Comparison of ENCODE assay signal across 9 cellular contexts in the genomic region with DNA sequence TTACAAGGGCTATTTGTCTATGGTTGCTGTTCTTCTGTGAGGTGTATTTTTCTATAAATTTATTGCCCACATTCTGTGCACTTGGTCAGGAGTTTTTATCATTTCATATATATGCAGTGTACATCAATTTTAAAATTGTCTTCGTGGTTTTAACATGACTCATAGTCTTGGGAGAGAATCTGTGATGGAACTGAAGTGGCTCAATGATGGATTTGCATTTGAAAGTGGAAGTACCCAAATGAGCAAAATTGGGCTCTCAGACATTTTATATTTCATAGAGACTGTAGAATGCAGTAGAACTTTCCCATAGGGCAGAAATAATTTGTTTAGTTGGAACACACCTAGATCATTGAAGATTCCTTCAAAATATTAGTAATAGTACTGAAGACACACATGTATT. TPM values are rescaled to one million over a fixed set of nuclear protein-coding genes. Genes with fewer than 3 reads are reported as not detected.
A peak's percentile ranks its signal among the peaks of the same experiment; 100 is the strongest.
DNase-seq lines count a peak whose midpoint lies in the region; ATAC-seq and TF ChIP-seq lines count a peak whose summit lies in the region.
"Had no signal": no experiment of that assay in that cellular context is flagged by ENCODE, and none has a peak within 500 bp of the region (broad histone marks: within the 10 kb centered on the region; RNA-seq: fewer than 3 reads in every experiment).

No MANE protein-coding gene starts in this region.

- peaks cover 15% of the 10 kb centered on the region for H4K20me1 ChIP-seq in OCI-LY3 (ENCODE audit: insufficient read depth, low read length)

- no peaks in the 10 kb centered on the region for H3K27me3 ChIP-seq in OCI-LY3 (ENCODE audit: low read depth, low read length)
- H3K27me3 ChIP-seq in foreskin keratinocyte = no peaks in the 10 kb centered on the region
- H3K27me3 ChIP-seq in gastroesophageal sphincter = no peaks in the 10 kb centered on the region
- H3K27me3 ChIP-seq: SJSA1 had no signal

- peaks cover 39% of the 10 kb centered on the region for H3K79me2 ChIP-seq in OCI-LY3 (ENCODE audit: low read length)

- H3K9me3 ChIP-seq in OCI-LY3 (ENCODE audit: insufficient read depth, low read length) (no peaks in the 10 kb centered on the region), gastroesophageal sphincter (no peaks in the 10 kb centered on the region)
- H3K9me3 ChIP-seq: SJSA1 had no signal

- no peak for TF ChIP-seq CTCF in OCI-LY3 (IDR thresholded peaks at IDR 0.05; ENCODE audit: low read depth, low read length)
- no peak for TF ChIP-seq CTCF in foreskin keratinocyte (conservative IDR thresholded peaks at IDR 0.05)
- no peak for TF ChIP-seq CTCF in gastroesophageal sphincter (IDR thresholded peaks at IDR 0.05)

- ATAC-seq in GM18519 (IDR thresholded peaks at IDR 0.05; ENCODE audit: low FRiP score, unreplicated experiment) = peak; percentile 49
- peak; percentile 45 for ATAC-seq in HG02798 (IDR thresholded peaks at IDR 0.05; ENCODE audit: poor library complexity, unreplicated experiment)
- ATAC-seq in foreskin keratinocyte = peak; percentile 8
- ATAC-seq in gastroesophageal sphincter = no peak

- H3K27ac ChIP-seq in OCI-LY3 (ENCODE audit: low read length) (peak overlapping the region; percentile 89), foreskin keratinocyte (no peak overlapping the region), gastroesophageal sphincter (no peak overlapping the region)
- H3K27ac ChIP-seq: SJSA1 had no signal

- TF ChIP-seq POLR2A in gastroesophageal sphincter (IDR thresholded peaks at IDR 0.05) = no peak

- H2AFZ ChIP-seq in OCI-LY3 (ENCODE audit: low read depth, low read length) = no peak overlapping the region

- H3K9ac ChIP-seq in OCI-LY3 (ENCODE audit: low read length) = peak overlapping the region; percentile 96

- peak overlapping the region; percentile 94 for H3K4me3 ChIP-seq in OCI-LY3 (ENCODE audit: low read length)
- no peak overlapping the region for H3K4me3 ChIP-seq in gastroesophageal sphincter
- H3K4me3 ChIP-seq: SJSA1 had no signal

- peaks cover 14% of the 10 kb centered on the region for H3K36me3 ChIP-seq in OCI-LY3 (replicated peaks; ENCODE audit: low read depth, low read length)
- peaks cover 0 to 14% of the 10 kb centered on the region in 2 donors for H3K36me3 ChIP-seq in gastroesophageal sphincter

- DNase-seq in foreskin keratinocyte (peak; percentile 26 to 65), NCI-H526 (lab: John Stamatoyannopoulos, UW) (no peak), ecto neural progenitor cell (ENCODE audit: low spot score) (no peak)
- no peak for DNase-seq in activated CD8-positive, alpha-beta memory T cell treated with anti-CD3 and anti-CD28 coated beads, Interleukin-2, amount 50 U/mL, for 4 hours

- H3K4me1 ChIP-seq in OCI-LY3 (ENCODE audit: low read length) (peaks cover 53% of the 10 kb centered on the region), foreskin keratinocyte (peaks cover 17% of the 10 kb centered on the region), gastroesophageal sphincter (peaks cover 7 to 30% (median 7%) of the 10 kb centered on the region in 3 donors)

- no peak for TF ChIP-seq EP300 in gastroesophageal sphincter (IDR thresholded peaks at IDR 0.05)

- WGBS in gastroesophageal sphincter (ENCODE audit: low coverage in 1 of 2), 2 donors = 56 to 80% methylated on average over 1 of the region's 1 CpG

- peak overlapping the region; percentile 96 for H3K4me2 ChIP-seq in OCI-LY3 (ENCODE audit: low read length)

RNA-seq across cellular contexts. Expression of a gene that starts 1.9 kb away (rescaled TPM):
- total RNA-seq in foreskin keratinocyte (70.4 and 71.6 TPM in 2 replicates), gastroesophageal sphincter (10 to 100 TPM; 31.6 to 48.4 (median 42.5) TPM)
- polyA plus RNA-seq in foreskin keratinocyte = 53.3 and 56.2 TPM in 2 replicates

Comparison
In these comparisons a context has a peak if more than half of its experiments do, and no peak if none do; other contexts are left out.
1. DNase-seq: peak in foreskin keratinocyte (2 of 2); none in NCI-H526 (0 of 2), activated CD8-positive, alpha-beta memory T cell treated with anti-CD3 and anti-CD28 coated beads, Interleukin-2, amount 50 U/mL, for 4 hours (single experiment) and ecto neural progenitor cell (single experiment).